Comparison of ENCODE assay signal across 8 cellular contexts in the genomic region with DNA sequence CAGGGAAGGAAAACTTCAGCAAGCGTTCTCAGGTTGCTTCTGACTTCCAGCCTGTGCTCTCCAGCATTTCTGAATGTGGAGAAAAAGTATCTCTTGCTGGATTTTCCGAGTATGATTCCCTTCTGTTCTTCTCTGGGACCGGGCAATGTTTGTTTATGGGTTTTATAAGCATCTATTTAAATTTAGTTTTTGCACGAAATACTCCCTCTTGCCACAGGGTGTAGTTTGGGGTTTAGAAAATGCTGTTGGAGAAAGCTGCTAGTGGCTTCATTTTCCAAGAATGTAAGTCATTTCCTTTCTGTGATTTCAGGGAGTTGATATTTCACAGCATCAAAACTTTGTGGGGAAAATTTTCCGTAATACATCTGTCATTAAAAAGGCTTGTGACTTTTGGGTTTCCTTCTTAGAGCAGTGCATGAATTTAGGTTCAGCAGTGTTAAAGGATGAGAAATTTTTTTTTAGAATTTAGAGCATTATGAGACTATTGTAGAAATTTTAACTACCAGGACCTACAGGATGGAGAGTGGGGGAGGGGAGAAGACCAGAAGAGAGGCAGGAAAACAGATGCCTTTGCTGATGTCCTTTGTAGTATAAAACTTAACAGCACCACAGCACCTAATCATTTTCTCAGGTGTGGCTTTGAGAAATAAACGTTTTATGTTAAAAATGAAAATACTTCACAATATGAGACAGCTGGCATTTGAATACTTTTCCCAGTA. TPM values are rescaled to one million over a fixed set of nuclear protein-coding genes. Genes with fewer than 3 reads are reported as not detected.
A peak's percentile ranks its signal among the peaks of the same experiment; 100 is the strongest.
DNase-seq lines count a peak whose midpoint lies in the region; FAIRE-seq and TF ChIP-seq lines count a peak whose summit lies in the region.

No MANE protein-coding gene starts in this region.

- in situ Hi-C loops in GM13976 (cut with MboI; ENCODE audit: low sequenced_read_pairs, unreplicated experiment) = no loop called here

- H3K27me3 Mint-ChIP-seq in astrocyte (ENCODE audit: low read depth, unreplicated experiment) = no peaks in the 10 kb centered on the region

- TF ChIP-seq POLR2A in stomach (IDR thresholded peaks at IDR 0.05) = no peak

- TF ChIP-seq CTCF in MM.1S (IDR thresholded peaks at IDR 0.05; ENCODE audit: low read length) (peak; percentile 17; the same call in 1 of the 2 replicates), astrocyte (IDR thresholded peaks at IDR 0.05; ENCODE audit: insufficient read depth, low read depth, low read length) (no peak), keratinocyte (optimal IDR thresholded peaks at IDR 0.05 in 1 of 3, IDR thresholded peaks at IDR 0.05 in 1 of 3, conservative IDR thresholded peaks at IDR 0.05 in 1 of 3; ENCODE audit: extremely low read depth in 1 of 3, insufficient read depth in 2 of 3, low read length in 3 of 3) (peak in 1 of 3 experiments; percentile 23), stomach (IDR thresholded peaks at IDR 0.05) (peak in 1 of 7 experiments; percentile 11), GM13976 (IDR thresholded peaks at IDR 0.05; ENCODE audit: borderline replicate concordance, control extremely low read depth, extremely low read depth, insufficient read depth, missing control alignments) (no peak)

- H2AFZ ChIP-seq in MM.1S (ENCODE audit: low read length) = no peak overlapping the region
- no peak overlapping the region for H2AFZ ChIP-seq in astrocyte (ENCODE audit: low read depth, low read length)
- H2AFZ ChIP-seq in keratinocyte (ENCODE audit: control insufficient read depth, low read length) = no peak overlapping the region

- no peaks in the 10 kb centered on the region for H3K9me2 ChIP-seq in MM.1S (replicated peaks; ENCODE audit: insufficient read depth, low read length)

- no peak overlapping the region; the same call in 1 of the 2 replicates for H3K27ac ChIP-seq in MM.1S (ENCODE audit: low read length)
- H3K27ac ChIP-seq in astrocyte (ENCODE audit: low read depth, low read length) = peak overlapping the region; percentile 98
- H3K27ac ChIP-seq in keratinocyte (ENCODE audit: control insufficient read depth, insufficient read depth, low read length) = peak overlapping the region; percentile 82
- H3K27ac ChIP-seq in stomach = peak overlapping the region in 4 of 5 donors; percentile 94 to 97 (median 96)

- WGBS in stomach, 5 donors = 6 to 11% (median 11%) methylated on average over 6 of the region's 6 CpGs

- H3F3A ChIP-seq in MM.1S (ENCODE audit: insufficient read depth, low read length) = peaks cover 4% of the 10 kb centered on the region; the same call in 1 of the 2 replicates

- DNase-seq in MM.1S (peak; percentile 9), astrocyte (ENCODE audit: low read depth) (peak; percentile 82), keratinocyte (ENCODE audit: low read depth, low spot score) (no peak), stomach (no peak), GM13976 (ENCODE audit: low spot score) (no peak), occipital lobe (lab: John Stamatoyannopoulos, UW) (no peak), NOMO-1 (lab: John Stamatoyannopoulos, UW; ENCODE audit: unreplicated experiment in 2 of 2) (no peak)

- dilution Hi-C loops in keratinocyte (cut with MboI; ENCODE audit: extremely low pct_ligation_motif_present, low sequenced_read_pairs) = no loop called here

- intact Hi-C loops in stomach (cut with DNase I; ENCODE audit: low total_unique reads) = loop anchor here (10.0 kb wide), 1 partner anchor 122 kb away; no protein-coding TSS in a partner anchor

- H3K36me3 ChIP-seq in ES-I3 (ENCODE audit: insufficient read depth, low read length) = no peaks in the 10 kb centered on the region
- no peaks in the 10 kb centered on the region for H3K36me3 ChIP-seq in MM.1S (replicated peaks; ENCODE audit: insufficient read depth, low read length)
- peaks cover 15% of the 10 kb centered on the region for H3K36me3 ChIP-seq in astrocyte (ENCODE audit: insufficient read depth, low read length)
- peaks cover 3 to 14% of the 10 kb centered on the region in 2 experiments for H3K36me3 ChIP-seq in keratinocyte (ENCODE audit: control insufficient read depth in 2 of 2, extremely low read depth in 1 of 2, insufficient read depth in 2 of 2, low read length in 2 of 2)
- H3K36me3 ChIP-seq in stomach = no peaks in the 10 kb centered on the region

- H3K27me3 ChIP-seq in MM.1S (replicated peaks; ENCODE audit: insufficient read depth, low read length) = no peaks in the 10 kb centered on the region
- H3K27me3 ChIP-seq in astrocyte (ENCODE audit: insufficient read depth, low read length) = no peaks in the 10 kb centered on the region
- no peaks in the 10 kb centered on the region for H3K27me3 ChIP-seq in keratinocyte (ENCODE audit: control insufficient read depth, extremely low read depth, insufficient read depth, low read length)
- H3K27me3 ChIP-seq in stomach = no peaks in the 10 kb centered on the region

- H3K9me3 Mint-ChIP-seq in astrocyte (ENCODE audit: unreplicated experiment) = no peaks in the 10 kb centered on the region

- peak overlapping the region; percentile 99 for H3K4me3 Mint-ChIP-seq in astrocyte (ENCODE audit: unreplicated experiment)

- H3K4me3 ChIP-seq in MM.1S (ENCODE audit: low read length) = peak overlapping the region; percentile 84
- peak overlapping the region; percentile 100 for H3K4me3 ChIP-seq in astrocyte (ENCODE audit: insufficient read depth, low read depth, low read length)
- peak overlapping the region; percentile 66 to 93 (median 90) for H3K4me3 ChIP-seq in keratinocyte (ENCODE audit: control insufficient read depth in 2 of 3, extremely low read depth in 1 of 3, insufficient read depth in 2 of 3, low read depth in 1 of 3, low read length in 3 of 3)
- H3K4me3 ChIP-seq in stomach = peak overlapping the region; percentile 65 to 96 (median 90)

- H3K9me3 ChIP-seq in ES-I3 (ENCODE audit: control insufficient read depth, insufficient read depth, low read length) (no peaks in the 10 kb centered on the region), MM.1S (replicated peaks; ENCODE audit: insufficient read depth, low read length) (no peaks in the 10 kb centered on the region), astrocyte (ENCODE audit: insufficient read depth, low read depth, low read length) (no peaks in the 10 kb centered on the region), keratinocyte (ENCODE audit: control insufficient read depth, low read depth, low read length) (no peaks in the 10 kb centered on the region), stomach (no peaks in the 10 kb centered on the region)

- FAIRE-seq in astrocyte (lab: Jason Lieb, UNC) (peak; percentile 76), keratinocyte (lab: Jason Lieb, UNC) (peak; percentile 48)

- H3K79me2 ChIP-seq in MM.1S (ENCODE audit: low read length) (peaks cover 80% of the 10 kb centered on the region), astrocyte (ENCODE audit: insufficient read depth, low read length) (peaks cover 95% of the 10 kb centered on the region), keratinocyte (ENCODE audit: control insufficient read depth, insufficient read depth, low read length) (peaks cover 83% of the 10 kb centered on the region)

- H3K4me1 ChIP-seq in ES-I3 (ENCODE audit: insufficient read depth, low read length) (peaks cover 16% of the 10 kb centered on the region; the same call in 1 of the 2 replicates), MM.1S (ENCODE audit: low read length) (peaks cover 4% of the 10 kb centered on the region; the same call in 1 of the 2 replicates), astrocyte (ENCODE audit: insufficient read depth, low read length) (peaks cover 31% of the 10 kb centered on the region), keratinocyte (ENCODE audit: control insufficient read depth, extremely low read depth, insufficient read depth, low read length) (peaks cover 48% of the 10 kb centered on the region), stomach (peaks cover 4 to 48% (median 26%) of the 10 kb centered on the region in 4 donors)

- H3K9ac ChIP-seq in ES-I3 (ENCODE audit: low read depth, low read length) (peak overlapping the region; percentile 86), MM.1S (ENCODE audit: low read length) (peak overlapping the region; percentile 63; the same call in 1 of the 2 replicates), astrocyte (ENCODE audit: low read length) (peak overlapping the region; percentile 95), keratinocyte (ENCODE audit: control insufficient read depth, extremely low read depth, insufficient read depth, low read length) (peak overlapping the region; percentile 81)

- peak overlapping the region; percentile 99 for H3K27ac Mint-ChIP-seq in astrocyte (ENCODE audit: unreplicated experiment)

- peak overlapping the region; percentile 65 for H3K4me2 ChIP-seq in MM.1S (ENCODE audit: low read depth, low read length)
- peak overlapping the region; percentile 93 for H3K4me2 ChIP-seq in astrocyte (ENCODE audit: low read length)
- peak overlapping the region; percentile 95 for H3K4me2 ChIP-seq in keratinocyte (ENCODE audit: control insufficient read depth, extremely low read depth, insufficient read depth, low read depth, low read length)

- TF ChIP-seq EP300 in stomach (IDR thresholded peaks at IDR 0.05) = no peak

- H4K20me1 ChIP-seq in MM.1S (ENCODE audit: insufficient read depth, low read length) (no peaks in the 10 kb centered on the region), astrocyte (ENCODE audit: insufficient read depth, low read length) (peaks cover 56% of the 10 kb centered on the region), keratinocyte (ENCODE audit: control insufficient read depth, extremely low read depth, insufficient read depth, low read length) (peaks cover 2% of the 10 kb centered on the region)

- peaks cover 28% of the 10 kb centered on the region for H3K36me3 Mint-ChIP-seq in astrocyte (ENCODE audit: low read depth, unreplicated experiment)

- peaks cover 3% of the 10 kb centered on the region for H3K9me1 ChIP-seq in keratinocyte (ENCODE audit: control insufficient read depth, extremely low read depth, insufficient read depth, low read length)

- H3K4me1 Mint-ChIP-seq in astrocyte (ENCODE audit: low read depth, unreplicated experiment) = peaks cover 23% of the 10 kb centered on the region

RNA-seq across cellular contexts. Expression of gene FRMD6, which starts 1.5 kb away (rescaled TPM):
- 492 and 498 TPM in 2 replicates for total RNA-seq in astrocyte
- polyA plus RNA-seq in keratinocyte = 116 to 122 TPM (median 120 TPM) in 3 replicates
- 28.5 TPM for polyA plus RNA-seq in keratinocyte (2011; ENCODE audit: low read depth)
- 60.2 and 96.5 TPM in 2 replicates for polyA plus RNA-seq in keratinocyte (2011; cell fraction: cytosol; rRNA removed)
- polyA plus RNA-seq in keratinocyte (2011; cell fraction: nucleus; rRNA removed) = 130 and 133 TPM in 2 replicates
- polyA plus RNA-seq in keratinocyte (2012; ENCODE audit: low replicate concordance) = 53.6 and 94.8 TPM in 2 replicates
- 122 to 230 TPM (median 217 TPM) in 3 replicates for polyA minus RNA-seq in keratinocyte
- polyA minus RNA-seq in keratinocyte (2011; cell fraction: cytosol; rRNA and poly(A)+ RNA removed) = 159 TPM
- 314 and 552 TPM in 2 replicates for polyA minus RNA-seq in keratinocyte (2011; cell fraction: nucleus; rRNA and poly(A)+ RNA removed)
- total RNA-seq in stomach = 10 to 100 TPM in 3 of 5 donors, 1 to 10 TPM in 2; 8.4 to 35.2 (median 11.1) TPM
- 10 to 100 TPM in 1 of 3 donors, 1 to 10 TPM in 2; 5.9 to 12.9 (median 8.1) TPM for polyA plus RNA-seq in stomach
- 20.3 TPM for total RNA-seq in occipital lobe

Comparison
In these comparisons a context has a peak if more than half of its experiments do, and no peak if none do; other contexts are left out.
1. DNase-seq: peak in MM.1S (single experiment) and astrocyte (single experiment); none in keratinocyte (single experiment), stomach (single experiment), GM13976 (single experiment), occipital lobe (single experiment) and NOMO-1 (0 of 2).
2. RNA of gene FRMD6, which starts 1.5 kb away (total RNA-seq): 492 to 498 TPM in astrocyte; 20.3 TPM in occipital lobe (single experiment) and 8.4 to 35.2 TPM in stomach; every median in the first group is over 10 times any median in the second.
3. Peak in every context shown above with its lines, with median percentiles within 50 percentile points of each other: H3K9ac ChIP-seq, H3K4me2 ChIP-seq and H3K4me3 ChIP-seq.